34 cellular contexts compared by ENCODE assay signal in the genomic region with DNA sequence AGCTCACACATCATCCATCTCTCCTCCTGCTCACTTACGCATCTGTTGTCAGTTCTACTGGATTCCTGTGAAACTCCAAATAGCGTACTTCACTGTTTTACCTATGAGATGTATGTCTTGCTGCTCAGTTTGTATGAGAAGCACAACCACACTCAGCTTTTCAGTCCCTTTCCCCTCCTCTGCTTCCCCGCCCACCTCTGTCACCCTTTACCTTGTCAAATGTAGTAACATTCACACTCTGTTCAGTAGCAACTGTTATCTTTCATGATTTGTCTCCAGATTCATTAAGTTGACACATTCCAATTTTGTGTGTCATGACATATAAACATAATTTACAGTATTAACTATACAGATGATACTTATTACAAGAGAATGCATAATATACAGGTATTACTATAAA.
"Had no signal": no experiment of that assay in that cellular context is flagged by ENCODE, and none has a peak within 500 bp of the region (broad histone marks: within the 10 kb centered on the region; RNA-seq: fewer than 3 reads in every experiment).

No MANE protein-coding gene starts in this region.

- DNase-seq: activated B cell treated with CpG ODN at 0.5 μM for 24 hours; activated CD4-positive, alpha-beta memory T cell treated with anti-CD3 and anti-CD28 coated beads for 36 hours; activated CD4-positive, alpha-beta T cell treated with anti-CD3 and anti-CD28 coated beads for 4 hours; activated CD4-positive, alpha-beta T cell treated with anti-CD3 and anti-CD28 coated beads, Interleukin-2, amount 10 ng/mL, durations not matched to agents 24 days and 14 days; activated CD4-positive, alpha-beta T cell treated with anti-CD3 and anti-CD28 coated beads, Interleukin-2, amount 50 U/mL, for 1 hour; activated CD4-positive, alpha-beta T cell treated with anti-CD3 and anti-CD28 coated beads, Interleukin-2, amount 50 U/mL, for 4 hours; activated CD4-positive, CD25-positive, alpha-beta regulatory T cell treated with anti-CD3 and anti-CD28 coated beads, Interleukin-2, amount 50 U/mL, for 72 hours; activated CD8-positive, alpha-beta memory T cell treated with anti-CD3 and anti-CD28 coated beads, Interleukin-2, amount 50 U/mL, for 4 hours; activated CD8-positive, alpha-beta T cell treated with anti-CD3 and anti-CD28 coated beads for 36 hours; activated effector memory CD4-positive, alpha-beta T cell treated with anti-CD3 and anti-CD28 coated beads, Interleukin-2, amount 50 U/mL, for 16 hours; activated gamma-delta T cell treated with Interleukin-2 at 50 U/mL for 16 hours; activated naive CD4-positive, alpha-beta T cell; activated naive CD4-positive, alpha-beta T cell treated with anti-CD3 and anti-CD28 coated beads for 36 hours; activated naive CD4-positive, alpha-beta T cell treated with anti-CD3 and anti-CD28 coated beads, Interleukin-2, amount 50 U/mL, for 16 hours; activated naive CD8-positive, alpha-beta T cell treated with anti-CD3 and anti-CD28 coated beads for 36 hours; activated T-cell treated with anti-CD3 and anti-CD28 coated beads for 4 hours; activated T-cell treated with anti-CD3 and anti-CD28 coated beads, Interleukin-2, amount 50 U/mL, for 1 hour; activated T-cell treated with anti-CD3 and anti-CD28 coated beads, Interleukin-2, amount 50 U/mL, for 4 hours; activated T-cell treated with anti-CD3 and anti-CD28 coated beads, Interleukin-2, amount 50 U/mL, for 72 hours; adrenal gland; amniotic stem cell; aorta; body of pancreas; brain microvascular endothelial cell; central memory CD4-positive, alpha-beta T cell; T-helper 2 cell; T-helper 9 cell had no signal

- H3K27me3 Mint-ChIP-seq: activated B cell treated with CpG ODN at 0.5 μM for 24 hours; activated CD4-positive, alpha-beta memory T cell treated with anti-CD3 and anti-CD28 coated beads for 36 hours; activated CD8-positive, alpha-beta T cell treated with anti-CD3 and anti-CD28 coated beads for 36 hours; activated naive CD8-positive, alpha-beta T cell treated with anti-CD3 and anti-CD28 coated beads for 36 hours; activated T-helper 17 cell treated with anti-CD3 and anti-CD28 coated beads, Interleukin-2, amount 50 U/mL, for 72 hours had no signal

- H3K27me3 ChIP-seq: adrenal gland, body of pancreas, brain microvascular endothelial cell, breast epithelium had no signal

- ATAC-seq: activated CD8-positive, alpha-beta T cell treated with anti-CD3 and anti-CD28 coated beads for 36 hours; activated naive CD4-positive, alpha-beta T cell treated with anti-CD3 and anti-CD28 coated beads, Interleukin-2, amount 50 U/mL, for 72 hours; activated T-cell treated with anti-CD3 and anti-CD28 coated beads, Interleukin-2, amount 50 U/mL, for 4 hours; activated T-cell treated with anti-CD3 and anti-CD28 coated beads, Interleukin-2, amount 50 U/mL, for 72 hours; activated T-helper 17 cell treated with anti-CD3 and anti-CD28 coated beads, Interleukin-2, amount 50 U/mL, for 72 hours; body of pancreas had no signal

- H3K27ac ChIP-seq: adrenal gland, body of pancreas, brain microvascular endothelial cell, breast epithelium, VCaP had no signal

- H3K9me3 Mint-ChIP-seq: activated B cell treated with CpG ODN at 0.5 μM for 24 hours; activated CD4-positive, alpha-beta memory T cell treated with anti-CD3 and anti-CD28 coated beads for 36 hours; activated CD4-positive, alpha-beta T cell treated with anti-CD3 and anti-CD28 coated beads, Interleukin-2, amount 10 ng/mL, durations not matched to agents 24 days and 14 days; activated CD8-positive, alpha-beta T cell treated with anti-CD3 and anti-CD28 coated beads for 36 hours; activated naive CD4-positive, alpha-beta T cell treated with anti-CD3 and anti-CD28 coated beads for 36 hours; activated naive CD4-positive, alpha-beta T cell treated with anti-CD3 and anti-CD28 coated beads, Interleukin-2, amount 50 U/mL, for 72 hours; activated naive CD8-positive, alpha-beta T cell treated with anti-CD3 and anti-CD28 coated beads for 36 hours; activated T-cell treated with anti-CD3 and anti-CD28 coated beads, Interleukin-2, amount 50 U/mL, for 4 hours; activated T-cell treated with anti-CD3 and anti-CD28 coated beads, Interleukin-2, amount 50 U/mL, for 72 hours; activated T-helper 1 cell treated with anti-CD3 and anti-CD28 coated beads, Interleukin-12 subunit alpha, Interleukin-12 subunit beta, Interleukin-2, Interleukin-4 antibody, amounts not matched to agents 30 ng/mL and 10 ng/mL and 1 ng/mL, durations not matched to agents 14 hours and 24 hours and 36 hours; activated T-helper 17 cell treated with anti-CD3 and anti-CD28 coated beads, Interleukin-2, amount 50 U/mL, for 72 hours; T-helper 1 cell treated with Interleukin-12 subunit alpha and Interleukin-12 subunit beta and Interleukin-4 antibody, amounts not matched to agents 30 μg/mL and 1 μg/mL, for 36 hours; T-helper 2 cell treated with Interferon-gamma antibody and Interleukin-4, amounts not matched to agents 5 μg/mL and 100 μg/mL, for 36 hours had no signal

- H3K4me3 ChIP-seq: adrenal gland, body of pancreas, breast epithelium had no signal

- H3K27ac Mint-ChIP-seq: activated B cell treated with CpG ODN at 0.5 μM for 24 hours; activated CD4-positive, alpha-beta memory T cell treated with anti-CD3 and anti-CD28 coated beads for 36 hours; activated CD4-positive, alpha-beta T cell treated with anti-CD3 and anti-CD28 coated beads, Interleukin-2, amount 10 ng/mL, durations not matched to agents 24 days and 14 days; activated CD8-positive, alpha-beta T cell treated with anti-CD3 and anti-CD28 coated beads for 36 hours; activated naive CD4-positive, alpha-beta T cell treated with anti-CD3 and anti-CD28 coated beads for 36 hours; activated naive CD4-positive, alpha-beta T cell treated with anti-CD3 and anti-CD28 coated beads, Interleukin-2, amount 50 U/mL, for 72 hours; activated naive CD8-positive, alpha-beta T cell treated with anti-CD3 and anti-CD28 coated beads for 36 hours; activated T-cell treated with anti-CD3 and anti-CD28 coated beads, Interleukin-2, amount 50 U/mL, for 72 hours; activated T-helper 1 cell treated with anti-CD3 and anti-CD28 coated beads, Interleukin-12 subunit alpha, Interleukin-12 subunit beta, Interleukin-2, Interleukin-4 antibody, amounts not matched to agents 30 ng/mL and 10 ng/mL and 1 ng/mL, durations not matched to agents 14 hours and 24 hours and 36 hours; activated T-helper 17 cell treated with anti-CD3 and anti-CD28 coated beads, Interleukin-2, amount 50 U/mL, for 72 hours; T-helper 1 cell treated with Interleukin-12 subunit alpha and Interleukin-12 subunit beta and Interleukin-4 antibody, amounts not matched to agents 30 μg/mL and 1 μg/mL, for 36 hours; T-helper 2 cell treated with Interferon-gamma antibody and Interleukin-4, amounts not matched to agents 5 μg/mL and 100 μg/mL, for 36 hours had no signal

- H3K36me3 ChIP-seq: adrenal gland, brain microvascular endothelial cell, breast epithelium had no signal

- H3K4me3 Mint-ChIP-seq: activated B cell treated with CpG ODN at 0.5 μM for 24 hours; activated CD4-positive, alpha-beta memory T cell treated with anti-CD3 and anti-CD28 coated beads for 36 hours; activated CD4-positive, alpha-beta T cell treated with anti-CD3 and anti-CD28 coated beads, Interleukin-2, amount 10 ng/mL, durations not matched to agents 24 days and 14 days; activated CD8-positive, alpha-beta T cell treated with anti-CD3 and anti-CD28 coated beads for 36 hours; activated naive CD4-positive, alpha-beta T cell treated with anti-CD3 and anti-CD28 coated beads for 36 hours; activated naive CD8-positive, alpha-beta T cell treated with anti-CD3 and anti-CD28 coated beads for 36 hours; activated T-cell treated with anti-CD3 and anti-CD28 coated beads, Interleukin-2, amount 50 U/mL, for 4 hours; activated T-cell treated with anti-CD3 and anti-CD28 coated beads, Interleukin-2, amount 50 U/mL, for 72 hours; activated T-helper 1 cell treated with anti-CD3 and anti-CD28 coated beads, Interleukin-12 subunit alpha, Interleukin-12 subunit beta, Interleukin-2, Interleukin-4 antibody, amounts not matched to agents 30 ng/mL and 10 ng/mL and 1 ng/mL, durations not matched to agents 14 hours and 24 hours and 36 hours; activated T-helper 17 cell treated with anti-CD3 and anti-CD28 coated beads, Interleukin-2, amount 50 U/mL, for 72 hours; T-helper 1 cell treated with Interleukin-12 subunit alpha and Interleukin-12 subunit beta and Interleukin-4 antibody, amounts not matched to agents 30 μg/mL and 1 μg/mL, for 36 hours; T-helper 2 cell treated with Interferon-gamma antibody and Interleukin-4, amounts not matched to agents 5 μg/mL and 100 μg/mL, for 36 hours had no signal

- H3K4me1 Mint-ChIP-seq: activated B cell treated with CpG ODN at 0.5 μM for 24 hours had no signal

- H3K9me3 ChIP-seq: adrenal gland, body of pancreas, breast epithelium had no signal

- H3K4me1 ChIP-seq: body of pancreas, breast epithelium had no signal
